ENCODE assay signal across 29 cellular contexts in the genomic region with DNA sequence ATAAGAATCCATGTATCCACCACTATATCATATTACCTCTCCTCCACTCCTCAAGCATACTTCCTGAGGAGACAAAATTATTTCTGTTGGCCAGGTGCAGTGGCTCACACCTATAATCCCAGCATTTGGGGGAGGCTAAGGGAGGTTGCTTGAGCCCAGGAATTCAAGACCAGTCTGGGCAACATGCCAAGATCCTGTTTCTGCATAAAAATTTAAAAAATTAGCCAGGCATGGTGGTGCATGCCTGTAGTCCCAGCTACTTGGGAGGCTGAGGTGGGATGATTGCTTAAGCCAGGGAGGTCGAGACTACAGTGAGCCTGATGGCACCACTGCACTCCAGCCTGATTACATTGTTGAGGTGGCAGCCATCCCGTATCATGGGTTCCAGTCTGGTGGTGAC. TPM values are rescaled to one million over a fixed set of nuclear protein-coding genes. Genes with fewer than 3 reads are reported as not detected.
"Had no signal": no experiment of that assay in that cellular context is flagged by ENCODE, and none has a peak within 500 bp of the region (broad histone marks: within the 10 kb centered on the region; RNA-seq: fewer than 3 reads in every experiment).

No MANE protein-coding gene starts in this region.

- H3K9me3 ChIP-seq: colonic mucosa, esophagus squamous epithelium, gastrocnemius medialis, heart right ventricle, left lung, lower lobe of right lung, mucosa of descending colon had no signal

- FAIRE-seq: endometrium, islet of Langerhans, keratinocyte had no signal

- H3K4me1 ChIP-seq: colonic mucosa, esophagus squamous epithelium, gastrocnemius medialis, left lung, lower lobe of right lung had no signal

- H3K4me3 ChIP-seq: colonic mucosa, esophagus squamous epithelium, gastrocnemius medialis, heart right ventricle, left lung, lower lobe of right lung, mucosa of descending colon had no signal

- H3K27ac ChIP-seq: colonic mucosa, epithelial cell of prostate, esophagus squamous epithelium, gastrocnemius medialis, heart right ventricle, left lung, lower lobe of right lung had no signal

- ATAC-seq: effector memory CD8-positive, alpha-beta T cell; esophagus mucosa; gastrocnemius medialis; heart right ventricle; left cardiac atrium; left lung; left ventricle myocardium superior; lower lobe of right lung; mucosa of descending colon had no signal

- H3K27me3 ChIP-seq: colonic mucosa, gastrocnemius medialis had no signal

- H3K36me3 ChIP-seq: colonic mucosa, esophagus squamous epithelium, gastrocnemius medialis, heart right ventricle, left lung, lower lobe of right lung had no signal

- DNase-seq: colonic mucosa; cortex of kidney; effector CD8-positive, alpha-beta T cell; effector memory CD8-positive, alpha-beta T cell; endodermal cell; erythroblast; esophagus squamous epithelium; foreskin fibroblast; foreskin melanocyte; gastrocnemius medialis; glutamatergic neuron; head of caudate nucleus; heart right ventricle; hippocampal formation; left cardiac atrium; left lung; left ventricle myocardium superior; lower lobe of right lung; mesenchymal stem cell; mucosa of descending colon had no signal

RNA-seq across cellular contexts. Expression of a gene that starts 9.2 kb away (rescaled TPM):
- total RNA-seq: colonic mucosa, dermis microvascular lymphatic vessel endothelial cell, esophagus squamous epithelium, glomerular endothelial cell, kidney epithelial cell, lower lobe of right lung, lung microvascular endothelial cell had no signal

RNA-seq across cellular contexts. Expression of a gene that starts 37.5 kb away (rescaled TPM):
- total RNA-seq: dermis microvascular lymphatic vessel endothelial cell, lung microvascular endothelial cell had no signal
